9 cellular contexts compared by ENCODE assay signal in genomic region chr20:38751360-38751976, GRCh38. TPM values are rescaled to one million over a fixed set of nuclear protein-coding genes. Genes with fewer than 3 reads are reported as not detected.
DNase-seq lines count a peak whose midpoint lies in the region; ATAC-seq and TF ChIP-seq lines count a peak whose summit lies in the region.
"Had no signal": no experiment of that assay in that cellular context is flagged by ENCODE, and none has a peak within 500 bp of the region (broad histone marks: within the 10 kb centered on the region; RNA-seq: fewer than 3 reads in every experiment).

No MANE protein-coding gene starts in this region.

- no peak overlapping the region for H3K27ac Mint-ChIP-seq in naive thymus-derived CD8-positive, alpha-beta T cell

- peaks cover 0 to 59% (median 23%) of the 10 kb centered on the region in 3 donors for H3K36me3 Mint-ChIP-seq in naive thymus-derived CD8-positive, alpha-beta T cell

- peaks cover 14 to 34% (median 26%) of the 10 kb centered on the region in 4 donors for H3K4me1 Mint-ChIP-seq in naive thymus-derived CD8-positive, alpha-beta T cell

- H3K27me3 Mint-ChIP-seq in naive thymus-derived CD8-positive, alpha-beta T cell: no peaks in the 10 kb centered on the region

- no peak overlapping the region for H3K27ac ChIP-seq in C4-2B
- H3K27ac ChIP-seq: SJSA1 had no signal

- DNase-seq in GM10266 (ENCODE audit: extremely low spot score) (peak; percentile 53), NCI-H460 (ENCODE audit: extremely low read depth, low read depth) (peak; percentile 41), cerebellum (ENCODE audit: low spot score) (peak; percentile 48), posterior vena cava (ENCODE audit: low spot score) (no peak)
- peak in 6 of 10 donors; percentile 7 to 50 (median 36) for DNase-seq in naive thymus-derived CD8-positive, alpha-beta T cell

- intact Hi-C loops in posterior vena cava (cut with DNase I): no loop called here

- H3K9me3 Mint-ChIP-seq in naive thymus-derived CD8-positive, alpha-beta T cell: no peaks in the 10 kb centered on the region

- POLR2A ChIA-PET in naive thymus-derived CD8-positive, alpha-beta T cell (lab: Charles Lee): interaction anchor here (1.1 kb wide), 1 partner anchor 132 kb away, joined by 3 read pairs; no protein-coding TSS in a partner anchor

- TF ChIP-seq CTCF in C4-2B (conservative IDR thresholded peaks at IDR 0.05) (peak; percentile 86), GM10266 (IDR thresholded peaks at IDR 0.05; ENCODE audit: control insufficient read depth, insufficient read depth, low read depth, missing control alignments) (peak; percentile 76)

- ATAC-seq in naive thymus-derived CD8-positive, alpha-beta T cell: no peak
- ATAC-seq in GM21825 (IDR thresholded peaks at IDR 0.05; ENCODE audit: unreplicated experiment) (no peak), HG02852 (IDR thresholded peaks at IDR 0.05; ENCODE audit: unreplicated experiment) (no peak)

- no peak overlapping the region for H3K4me3 Mint-ChIP-seq in naive thymus-derived CD8-positive, alpha-beta T cell

RNA-seq across cellular contexts. Expression of gene ACTR5, which starts 3.2 kb away (rescaled TPM):
- total RNA-seq in NCI-H460 (2014; rRNA removed; shearing (Covaris generic)): 6.9 and 8.8 TPM in 2 replicates
- polyA plus RNA-seq in NCI-H460 (2014; cell fraction: nucleus; rRNA removed): 22.0 and 26.7 TPM in 2 replicates
- total RNA-seq in cerebellum: 10.6 TPM
- 10 to 100 TPM; 20.7 to 21.8 TPM for total RNA-seq in naive thymus-derived CD8-positive, alpha-beta T cell
- 10 to 100 TPM in 2 of 3 donors, 1 to 10 TPM in 1; 8.8 to 10.3 (median 10.2) TPM for polyA plus RNA-seq in naive thymus-derived CD8-positive, alpha-beta T cell
- total RNA-seq in posterior vena cava: 1 to 10 TPM; 5.1 to 5.8 TPM

RNA-seq across cellular contexts. Expression of gene SLC32A1, which starts 27.2 kb away (rescaled TPM):
- not detected in 2 replicates for total RNA-seq in NCI-H460 (2014; rRNA removed; shearing (Covaris generic))
- polyA plus RNA-seq in NCI-H460 (2014; cell fraction: nucleus; rRNA removed): not detected in 2 replicates
- total RNA-seq in cerebellum (13.7 TPM), posterior vena cava (not detected)
- not detected for total RNA-seq in naive thymus-derived CD8-positive, alpha-beta T cell
- polyA plus RNA-seq in naive thymus-derived CD8-positive, alpha-beta T cell: not detected
- total RNA-seq: SJSA1 had no signal

RNA-seq across cellular contexts. Expression of gene PPP1R16B, which starts 54.0 kb away (rescaled TPM):
- 0.02 TPM in 1 of 2 replicates, not detected in the other for total RNA-seq in NCI-H460 (2014; rRNA removed; shearing (Covaris generic))
- not detected in 2 replicates for polyA plus RNA-seq in NCI-H460 (2014; cell fraction: nucleus; rRNA removed)
- 13.0 TPM for total RNA-seq in cerebellum
- 10 to 100 TPM; 31.4 to 33.6 TPM for total RNA-seq in naive thymus-derived CD8-positive, alpha-beta T cell
- 10 to 100 TPM in 2 of 3 donors, 1 to 10 TPM in 1; 9.7 to 15.6 (median 13.4) TPM for polyA plus RNA-seq in naive thymus-derived CD8-positive, alpha-beta T cell
- total RNA-seq in posterior vena cava: 10 to 100 TPM in 1 of 2 donors, 1 to 10 TPM in 1; 8.5 to 11.7 TPM

Comparison
In these comparisons a context has a peak if more than half of its experiments do, and no peak if none do; other contexts are left out.
1. RNA of gene SLC32A1, which starts 27.2 kb away (total RNA-seq): 13.7 TPM in cerebellum (single experiment); not detected in NCI-H460, not detected in naive thymus-derived CD8-positive, alpha-beta T cell and not detected in posterior vena cava; every median in the first group is over 10 times any median in the second.